ENCODE assay signal across 1 cellular context in genomic region chr12:110270125-110270962, GRCh38.
TF ChIP-seq lines count a peak whose summit lies in the region.

No MANE protein-coding gene starts in this region.

TF ChIP-seq in SK-N-SH, 30 proteins besides CTCF, POLR2A, EP300 and RAD21 (continued from another document):
- TF ChIP-seq, protein P1, sequence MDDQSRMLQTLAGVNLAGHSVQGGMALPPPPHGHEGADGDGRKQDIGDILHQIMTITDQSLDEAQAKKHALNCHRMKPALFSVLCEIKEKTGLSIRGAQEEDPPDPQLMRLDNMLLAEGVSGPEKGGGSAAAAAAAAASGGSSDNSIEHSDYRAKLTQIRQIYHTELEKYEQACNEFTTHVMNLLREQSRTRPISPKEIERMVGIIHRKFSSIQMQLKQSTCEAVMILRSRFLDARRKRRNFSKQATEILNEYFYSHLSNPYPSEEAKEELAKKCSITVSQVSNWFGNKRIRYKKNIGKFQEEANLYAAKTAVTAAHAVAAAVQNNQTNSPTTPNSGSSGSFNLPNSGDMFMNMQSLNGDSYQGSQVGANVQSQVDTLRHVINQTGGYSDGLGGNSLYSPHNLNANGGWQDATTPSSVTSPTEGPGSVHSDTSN (IDR thresholded peaks at IDR 0.05) = peak; percentile 49
- TF ChIP-seq JUND (IDR thresholded peaks at IDR 0.05) (no peak), RFX5 (IDR thresholded peaks at IDR 0.05; ENCODE audit: low read length) (no peak), NRF1 (IDR thresholded peaks at IDR 0.05; ENCODE audit: low read depth, low read length) (no peak), GATA2 (CRISPR knock-in tag; IDR thresholded peaks at IDR 0.05) (peak; percentile 76), POLR2AphosphoS5 (IDR thresholded peaks at IDR 0.05; ENCODE audit: low read depth, low read length) (no peak), TEAD4 (IDR thresholded peaks at IDR 0.05; ENCODE audit: borderline replicate concordance, insufficient read depth) (no peak), YY1 (IDR thresholded peaks at IDR 0.05; ENCODE audit: low read depth) (no peak), FOSL2 (IDR thresholded peaks at IDR 0.05; ENCODE audit: borderline replicate concordance, low read depth) (no peak), SMC3 (IDR thresholded peaks at IDR 0.05; ENCODE audit: low read depth, low read length) (no peak), GABPA (IDR thresholded peaks at IDR 0.05; ENCODE audit: low read depth) (no peak), USF2 (IDR thresholded peaks at IDR 0.05; ENCODE audit: borderline replicate concordance, low read depth, low read length) (no peak)
- TF ChIP-seq, protein P2, sequence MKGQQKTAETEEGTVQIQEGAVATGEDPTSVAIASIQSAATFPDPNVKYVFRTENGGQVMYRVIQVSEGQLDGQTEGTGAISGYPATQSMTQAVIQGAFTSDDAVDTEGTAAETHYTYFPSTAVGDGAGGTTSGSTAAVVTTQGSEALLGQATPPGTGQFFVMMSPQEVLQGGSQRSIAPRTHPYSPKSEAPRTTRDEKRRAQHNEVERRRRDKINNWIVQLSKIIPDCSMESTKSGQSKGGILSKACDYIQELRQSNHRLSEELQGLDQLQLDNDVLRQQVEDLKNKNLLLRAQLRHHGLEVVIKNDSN (IDR thresholded peaks at IDR 0.05; ENCODE audit: borderline replicate concordance, low read depth) = no peak
